In the genomic region with DNA sequence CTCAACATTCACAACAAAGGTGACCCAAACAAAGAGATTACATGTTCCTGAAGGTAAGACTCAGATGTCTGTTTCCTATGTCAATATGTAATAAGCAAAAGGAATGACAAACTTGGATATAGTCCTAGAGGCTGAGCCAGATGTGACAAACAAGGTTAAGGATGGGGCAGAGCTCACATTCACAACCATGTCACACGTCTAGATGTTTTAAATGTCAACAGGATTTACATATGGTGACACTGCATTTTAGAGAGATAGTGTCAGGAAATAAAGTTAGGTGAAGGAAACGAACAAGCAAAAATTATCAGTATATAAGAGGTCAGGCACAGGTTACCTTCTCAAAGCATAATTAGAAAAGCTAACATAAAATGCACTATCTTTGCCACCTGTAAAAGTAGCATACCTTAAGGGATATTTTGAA, we compare ENCODE assay signal across 1 cellular context.
TF ChIP-seq lines count a peak whose summit lies in the region.

No MANE protein-coding gene starts in this region.

TF ChIP-seq in K562, 482 proteins besides CTCF, POLR2A, EP300 and RAD21 (continued from another document and continues in another):
- TF ChIP-seq ZNF121 (CRISPR knock-in tag; conservative IDR thresholded peaks at IDR 0.05) (no peak), PBX2 (CRISPR knock-in tag; IDR thresholded peaks at IDR 0.05; ENCODE audit: low read depth) (no peak), PBX2 (tag; conservative IDR thresholded peaks at IDR 0.05; ENCODE audit: low read depth) (peak; percentile 50), THRB (CRISPR knock-in tag; conservative IDR thresholded peaks at IDR 0.05) (no peak), CEBPG (CRISPR knock-in tag; IDR thresholded peaks at IDR 0.05) (no peak), CEBPG (tag; conservative IDR thresholded peaks at IDR 0.05 in 1 of 2, IDR thresholded peaks at IDR 0.05 in 1 of 2) (no peak), POLR2H (tag; IDR thresholded peaks at IDR 0.05; ENCODE audit: low read depth) (no peak), PPARD (CRISPR knock-in tag; IDR thresholded peaks at IDR 0.05) (no peak), SMARCA4 (IDR thresholded peaks at IDR 0.05) (0 out of 2 replicates have a peak, but pooled peaks have one; percentile 54), NFE2 (IDR thresholded peaks at IDR 0.05; ENCODE audit: low read depth) (peak; percentile 91), PRMT5 (CRISPR knock-in tag; IDR thresholded peaks at IDR 0.05) (no peak), GTF2F1 (IDR thresholded peaks at IDR 0.05; ENCODE audit: low read depth, low read length) (no peak), CBFA2T3 (IDR thresholded peaks at IDR 0.05) (peak; percentile 29), SIX5 (IDR thresholded peaks at IDR 0.05; ENCODE audit: borderline replicate concordance in 1 of 2, insufficient read depth in 1 of 2, low read depth in 1 of 2, low read length in 2 of 2) (no peak), MEIS2 (IDR thresholded peaks at IDR 0.05; ENCODE audit: partially characterized antibody) (peak; percentile 87), ZBTB7A (IDR thresholded peaks at IDR 0.05; ENCODE audit: borderline replicate concordance, control insufficient read depth, low read depth, low read length) (no peak), LEF1 (IDR thresholded peaks at IDR 0.05) (0 out of 2 replicates have a peak, but pooled peaks have one; percentile 29), SMAD1 (IDR thresholded peaks at IDR 0.05; ENCODE audit: low read depth, low read length, partially characterized antibody) (no peak), TAF15 (IDR thresholded peaks at IDR 0.05; ENCODE audit: low read depth, low read length) (no peak), ARID1B (IDR thresholded peaks at IDR 0.05) (peak; percentile 48), ATF7 (IDR thresholded peaks at IDR 0.05) (no peak), CBX5 (IDR thresholded peaks at IDR 0.05; ENCODE audit: borderline replicate concordance, low read depth) (no peak), CHD2 (IDR thresholded peaks at IDR 0.05; ENCODE audit: low read depth, low read length) (no peak), ZNF253 (CRISPR knock-in tag; conservative IDR thresholded peaks at IDR 0.05) (no peak), EHMT2 (IDR thresholded peaks at IDR 0.05) (0 out of 2 replicates have a peak, but pooled peaks have one; percentile 55), C11orf30 (IDR thresholded peaks at IDR 0.05; ENCODE audit: low read depth) (peak; percentile 93), L3MBTL2 (IDR thresholded peaks at IDR 0.05) (no peak), KLF10 (CRISPR knock-in tag; IDR thresholded peaks at IDR 0.05) (no peak), HOMEZ (CRISPR knock-in tag; IDR thresholded peaks at IDR 0.05) (no peak), HLTF (IDR thresholded peaks at IDR 0.05) (no peak), ZNF280A (IDR thresholded peaks at IDR 0.05; ENCODE audit: low read depth, partially characterized antibody) (no peak), TGIF2 (CRISPR knock-in tag; IDR thresholded peaks at IDR 0.05) (no peak), PREB (CRISPR knock-in tag; IDR thresholded peaks at IDR 0.05) (no peak), MECOM (CRISPR knock-in tag; IDR thresholded peaks at IDR 0.05) (no peak), ZNF79 (CRISPR knock-in tag; IDR thresholded peaks at IDR 0.05; ENCODE audit: low read depth) (no peak), POU5F1 (IDR thresholded peaks at IDR 0.05; ENCODE audit: borderline replicate concordance, low read depth, low read length, partially characterized antibody) (no peak), BACH1 (tag; IDR thresholded peaks at IDR 0.05) (peak; percentile 70; the same call in 1 of the 2 replicates)
- TF ChIP-seq, protein P1, sequence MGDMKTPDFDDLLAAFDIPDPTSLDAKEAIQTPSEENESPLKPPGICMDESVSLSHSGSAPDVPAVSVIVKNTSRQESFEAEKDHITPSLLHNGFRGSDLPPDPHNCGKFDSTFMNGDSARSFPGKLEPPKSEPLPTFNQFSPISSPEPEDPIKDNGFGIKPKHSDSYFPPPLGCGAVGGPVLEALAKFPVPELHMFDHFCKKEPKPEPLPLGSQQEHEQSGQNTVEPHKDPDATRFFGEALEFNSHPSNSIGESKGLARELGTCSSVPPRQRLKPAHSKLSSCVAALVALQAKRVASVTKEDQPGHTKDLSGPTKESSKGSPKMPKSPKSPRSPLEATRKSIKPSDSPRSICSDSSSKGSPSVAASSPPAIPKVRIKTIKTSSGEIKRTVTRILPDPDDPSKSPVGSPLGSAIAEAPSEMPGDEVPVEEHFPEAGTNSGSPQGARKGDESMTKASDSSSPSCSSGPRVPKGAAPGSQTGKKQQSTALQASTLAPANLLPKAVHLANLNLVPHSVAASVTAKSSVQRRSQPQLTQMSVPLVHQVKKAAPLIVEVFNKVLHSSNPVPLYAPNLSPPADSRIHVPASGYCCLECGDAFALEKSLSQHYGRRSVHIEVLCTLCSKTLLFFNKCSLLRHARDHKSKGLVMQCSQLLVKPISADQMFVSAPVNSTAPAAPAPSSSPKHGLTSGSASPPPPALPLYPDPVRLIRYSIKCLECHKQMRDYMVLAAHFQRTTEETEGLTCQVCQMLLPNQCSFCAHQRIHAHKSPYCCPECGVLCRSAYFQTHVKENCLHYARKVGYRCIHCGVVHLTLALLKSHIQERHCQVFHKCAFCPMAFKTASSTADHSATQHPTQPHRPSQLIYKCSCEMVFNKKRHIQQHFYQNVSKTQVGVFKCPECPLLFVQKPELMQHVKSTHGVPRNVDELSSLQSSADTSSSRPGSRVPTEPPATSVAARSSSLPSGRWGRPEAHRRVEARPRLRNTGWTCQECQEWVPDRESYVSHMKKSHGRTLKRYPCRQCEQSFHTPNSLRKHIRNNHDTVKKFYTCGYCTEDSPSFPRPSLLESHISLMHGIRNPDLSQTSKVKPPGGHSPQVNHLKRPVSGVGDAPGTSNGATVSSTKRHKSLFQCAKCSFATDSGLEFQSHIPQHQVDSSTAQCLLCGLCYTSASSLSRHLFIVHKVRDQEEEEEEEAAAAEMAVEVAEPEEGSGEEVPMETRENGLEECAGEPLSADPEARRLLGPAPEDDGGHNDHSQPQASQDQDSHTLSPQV (IDR thresholded peaks at IDR 0.05) = peak; percentile 65; the same call in 1 of the 2 replicates
- TF ChIP-seq, protein P2, sequence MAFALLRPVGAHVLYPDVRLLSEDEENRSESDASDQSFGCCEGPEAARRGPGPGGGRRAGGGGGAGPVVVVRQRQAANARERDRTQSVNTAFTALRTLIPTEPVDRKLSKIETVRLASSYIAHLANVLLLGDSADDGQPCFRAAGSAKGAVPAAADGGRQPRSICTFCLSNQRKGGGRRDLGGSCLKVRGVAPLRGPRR (CRISPR knock-in tag; IDR thresholded peaks at IDR 0.05) = no peak
- TF ChIP-seq, protein P3, sequence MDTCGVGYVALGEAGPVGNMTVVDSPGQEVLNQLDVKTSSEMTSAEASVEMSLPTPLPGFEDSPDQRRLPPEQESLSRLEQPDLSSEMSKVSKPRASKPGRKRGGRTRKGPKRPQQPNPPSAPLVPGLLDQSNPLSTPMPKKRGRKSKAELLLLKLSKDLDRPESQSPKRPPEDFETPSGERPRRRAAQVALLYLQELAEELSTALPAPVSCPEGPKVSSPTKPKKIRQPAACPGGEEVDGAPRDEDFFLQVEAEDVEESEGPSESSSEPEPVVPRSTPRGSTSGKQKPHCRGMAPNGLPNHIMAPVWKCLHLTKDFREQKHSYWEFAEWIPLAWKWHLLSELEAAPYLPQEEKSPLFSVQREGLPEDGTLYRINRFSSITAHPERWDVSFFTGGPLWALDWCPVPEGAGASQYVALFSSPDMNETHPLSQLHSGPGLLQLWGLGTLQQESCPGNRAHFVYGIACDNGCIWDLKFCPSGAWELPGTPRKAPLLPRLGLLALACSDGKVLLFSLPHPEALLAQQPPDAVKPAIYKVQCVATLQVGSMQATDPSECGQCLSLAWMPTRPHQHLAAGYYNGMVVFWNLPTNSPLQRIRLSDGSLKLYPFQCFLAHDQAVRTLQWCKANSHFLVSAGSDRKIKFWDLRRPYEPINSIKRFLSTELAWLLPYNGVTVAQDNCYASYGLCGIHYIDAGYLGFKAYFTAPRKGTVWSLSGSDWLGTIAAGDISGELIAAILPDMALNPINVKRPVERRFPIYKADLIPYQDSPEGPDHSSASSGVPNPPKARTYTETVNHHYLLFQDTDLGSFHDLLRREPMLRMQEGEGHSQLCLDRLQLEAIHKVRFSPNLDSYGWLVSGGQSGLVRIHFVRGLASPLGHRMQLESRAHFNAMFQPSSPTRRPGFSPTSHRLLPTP (IDR thresholded peaks at IDR 0.05; ENCODE audit: borderline replicate concordance, extremely low read depth, insufficient read length) = no peak
- TF ChIP-seq, protein P4, sequence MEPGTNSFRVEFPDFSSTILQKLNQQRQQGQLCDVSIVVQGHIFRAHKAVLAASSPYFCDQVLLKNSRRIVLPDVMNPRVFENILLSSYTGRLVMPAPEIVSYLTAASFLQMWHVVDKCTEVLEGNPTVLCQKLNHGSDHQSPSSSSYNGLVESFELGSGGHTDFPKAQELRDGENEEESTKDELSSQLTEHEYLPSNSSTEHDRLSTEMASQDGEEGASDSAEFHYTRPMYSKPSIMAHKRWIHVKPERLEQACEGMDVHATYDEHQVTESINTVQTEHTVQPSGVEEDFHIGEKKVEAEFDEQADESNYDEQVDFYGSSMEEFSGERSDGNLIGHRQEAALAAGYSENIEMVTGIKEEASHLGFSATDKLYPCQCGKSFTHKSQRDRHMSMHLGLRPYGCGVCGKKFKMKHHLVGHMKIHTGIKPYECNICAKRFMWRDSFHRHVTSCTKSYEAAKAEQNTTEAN (CRISPR knock-in tag; IDR thresholded peaks at IDR 0.05) = no peak
